Comparison of ENCODE assay signal across 22 cellular contexts in genomic region chr10:83881647-83882046, GRCh38.
DNase-seq lines count a peak whose midpoint lies in the region; ATAC-seq, FAIRE-seq and TF ChIP-seq lines count a peak whose summit lies in the region.
"Had no signal": no experiment of that assay in that cellular context is flagged by ENCODE, and none has a peak within 500 bp of the region (broad histone marks: within the 10 kb centered on the region; RNA-seq: fewer than 3 reads in every experiment).

No MANE protein-coding gene starts in this region.

- no peak for TF ChIP-seq POLR2A in H54 (IDR thresholded peaks at IDR 0.05; ENCODE audit: low read depth, low read length)

- H3K79me2 ChIP-seq in neural progenitor cell (ENCODE audit: low read depth) = no peaks in the 10 kb centered on the region
- H3K79me2 ChIP-seq: hepatocyte had no signal

- no peak for FAIRE-seq in H54 (lab: Jason Lieb, UNC)
- FAIRE-seq: bronchial epithelial cell, GM18507, GM19239 had no signal

- no peak overlapping the region for H3K4me3 Mint-ChIP-seq in endothelial cell (ENCODE audit: unreplicated experiment)
- H3K4me3 Mint-ChIP-seq in neural progenitor cell = no peak overlapping the region
- H3K4me3 Mint-ChIP-seq: B cell; stimulated activated naive B cell treated with anti-CD40 and anti-IgM and Interleukin-4, amounts not matched to agents 10 μg/mL and 1 μg/mL and 100 μg/mL, for 72 hours had no signal

- H3F3A ChIP-seq in neural progenitor cell (ENCODE audit: low read depth) = peaks cover 5% of the 10 kb centered on the region

- peak; percentile 91 for DNase-seq in LNCaP clone FGC (ENCODE audit: low read depth)
- DNase-seq in NCI-H446 treated with DMSO at 0.1 percent for 48 hours (lab: John Stamatoyannopoulos, UW) = peak; percentile 85
- DNase-seq in endothelial cell (ENCODE audit: low spot score) = no peak
- DNase-seq in neural progenitor cell (ENCODE audit: low spot score) = peak; percentile 8
- no peak for DNase-seq in SJCRH30
- no peak for DNase-seq in H54 (ENCODE audit: insufficient read length, low spot score)
- no peak for DNase-seq in dermis blood vessel endothelial cell
- DNase-seq: activated CD4-positive, alpha-beta T cell treated with anti-CD3 and anti-CD28 coated beads for 4 hours; activated naive CD4-positive, alpha-beta T cell treated with Interleukin-2 at 50 U/mL for 16 hours; effector CD4-positive, alpha-beta T cell; ovary; spleen; stimulated activated naive B cell treated with anti-CD40 and anti-IgM and Interleukin-4, amounts not matched to agents 10 μg/mL and 1 μg/mL and 100 μg/mL, for 72 hours; T1000; trophoblast cell had no signal

- H3K36me3 ChIP-seq in neural progenitor cell (no peaks in the 10 kb centered on the region), SJCRH30 (no peaks in the 10 kb centered on the region)
- H3K36me3 ChIP-seq: ovary, SJSA1, spleen had no signal

- H3K4me1 ChIP-seq in neural progenitor cell (peaks cover 13% of the 10 kb centered on the region), SJCRH30 (no peaks in the 10 kb centered on the region)
- H3K4me1 ChIP-seq: SJSA1, spleen had no signal

- H3K36me3 Mint-ChIP-seq in endothelial cell (ENCODE audit: low read depth, unreplicated experiment) (peaks cover 4% of the 10 kb centered on the region), neural progenitor cell (no peaks in the 10 kb centered on the region)
- H3K36me3 Mint-ChIP-seq: stimulated activated naive B cell treated with anti-CD40 and anti-IgM and Interleukin-4, amounts not matched to agents 10 μg/mL and 1 μg/mL and 100 μg/mL, for 72 hours had no signal

- no peaks in the 10 kb centered on the region for H3K27me3 ChIP-seq in neural progenitor cell
- no peaks in the 10 kb centered on the region for H3K27me3 ChIP-seq in SJCRH30
- H3K27me3 ChIP-seq: hepatocyte, ovary had no signal

- no peak for ATAC-seq in GM21825 (IDR thresholded peaks at IDR 0.05; ENCODE audit: unreplicated experiment)
- ATAC-seq: stimulated activated naive B cell treated with anti-CD40 and anti-IgM and Interleukin-4, amounts not matched to agents 10 μg/mL and 1 μg/mL and 100 μg/mL, for 72 hours had no signal

- no peak overlapping the region for H3K4me3 ChIP-seq in LNCaP clone FGC (ENCODE audit: low read depth, low read length)
- no peak overlapping the region for H3K4me3 ChIP-seq in neural progenitor cell
- H3K4me3 ChIP-seq in SJCRH30 = no peak overlapping the region
- H3K4me3 ChIP-seq: hepatocyte, ovary, SJSA1, spleen had no signal

- H3K9me3 ChIP-seq in neural progenitor cell (ENCODE audit: low read depth) = no peaks in the 10 kb centered on the region
- H3K9me3 ChIP-seq in SJCRH30 (replicated peaks) = no peaks in the 10 kb centered on the region
- H3K9me3 ChIP-seq: ovary, SJSA1, spleen had no signal

- H3K4me2 ChIP-seq in neural progenitor cell = no peak overlapping the region
- H3K4me2 ChIP-seq: hepatocyte had no signal

- H3K9me3 Mint-ChIP-seq in endothelial cell (ENCODE audit: unreplicated experiment) (no peaks in the 10 kb centered on the region), neural progenitor cell (no peaks in the 10 kb centered on the region)
- H3K9me3 Mint-ChIP-seq: stimulated activated naive B cell treated with anti-CD40 and anti-IgM and Interleukin-4, amounts not matched to agents 10 μg/mL and 1 μg/mL and 100 μg/mL, for 72 hours had no signal

- no peak overlapping the region for H3K9ac ChIP-seq in neural progenitor cell

- TF ChIP-seq CTCF in LNCaP clone FGC (IDR thresholded peaks at IDR 0.05; ENCODE audit: control insufficient read depth, extremely low read depth, insufficient read depth) (no peak), endothelial cell (IDR thresholded peaks at IDR 0.05; ENCODE audit: unreplicated experiment) (no peak), neural progenitor cell (IDR thresholded peaks at IDR 0.05) (no peak)

- peaks cover 18% of the 10 kb centered on the region for H3K4me1 Mint-ChIP-seq in endothelial cell (ENCODE audit: unreplicated experiment)
- H3K4me1 Mint-ChIP-seq in neural progenitor cell = no peaks in the 10 kb centered on the region
- H3K4me1 Mint-ChIP-seq: B cell; stimulated activated naive B cell treated with anti-CD40 and anti-IgM and Interleukin-4, amounts not matched to agents 10 μg/mL and 1 μg/mL and 100 μg/mL, for 72 hours had no signal

- peaks cover 5% of the 10 kb centered on the region for H3K27me3 Mint-ChIP-seq in endothelial cell (ENCODE audit: unreplicated experiment)
- peaks cover 6% of the 10 kb centered on the region for H3K27me3 Mint-ChIP-seq in neural progenitor cell (ENCODE audit: insufficient read depth, low read depth)

- no peak overlapping the region for H3K27ac ChIP-seq in neural progenitor cell
- no peak overlapping the region for H3K27ac ChIP-seq in SJCRH30
- H3K27ac ChIP-seq: hepatocyte, ovary, SJSA1, spleen had no signal

- H2AFZ ChIP-seq in neural progenitor cell (replicated peaks) = no peak overlapping the region
- H2AFZ ChIP-seq: hepatocyte had no signal

- peak overlapping the region; percentile 48 for H3K27ac Mint-ChIP-seq in endothelial cell (ENCODE audit: unreplicated experiment)
- H3K27ac Mint-ChIP-seq in neural progenitor cell = no peak overlapping the region
- H3K27ac Mint-ChIP-seq: B cell; stimulated activated naive B cell treated with anti-CD40 and anti-IgM and Interleukin-4, amounts not matched to agents 10 μg/mL and 1 μg/mL and 100 μg/mL, for 72 hours had no signal

- H4K20me1 ChIP-seq in neural progenitor cell (ENCODE audit: low read depth) = no peaks in the 10 kb centered on the region

Comparison
In these comparisons a context has a peak if more than half of its experiments do, and no peak if none do; other contexts are left out.
1. DNase-seq: peak in LNCaP clone FGC (single experiment), NCI-H446 treated with DMSO at 0.1 percent for 48 hours (single experiment) and neural progenitor cell (single experiment); none in endothelial cell (single experiment), SJCRH30 (0 of 2), H54 (single experiment) and dermis blood vessel endothelial cell (single experiment).